In genomic region chr11:64120951-64121569, GRCh38 we compare ENCODE assay signal across 12 cellular contexts. TPM values are rescaled to one million over a fixed set of nuclear protein-coding genes. Genes with fewer than 3 reads are reported as not detected.
DNase-seq lines count a peak whose midpoint lies in the region; ATAC-seq and TF ChIP-seq lines count a peak whose summit lies in the region.
"Had no signal": no experiment of that assay in that cellular context is flagged by ENCODE, and none has a peak within 500 bp of the region (broad histone marks: within the 10 kb centered on the region; RNA-seq: fewer than 3 reads in every experiment).

No MANE protein-coding gene starts in this region.

- POLR2A ChIA-PET in HEK293 (lab: Yijun Ruan, JAX) (no interaction called here), T-cell (lab: Charles Lee) (no interaction called here)

- H3K27ac ChIP-seq in HEK293 (ENCODE audit: extremely low read depth, low read depth, low read length): no peak overlapping the region

- TF ChIP-seq CTCF in HEK293 (tag by site-specific recombination; IDR thresholded peaks at IDR 0.05) (no peak), fibroblast of villous mesenchyme (IDR thresholded peaks at IDR 0.05; ENCODE audit: insufficient read depth, low read depth, low read length) (no peak)

- no peak for ATAC-seq in stimulated activated effector memory CD8-positive, alpha-beta T cell treated with anti-CD3 and anti-CD28 coated beads, Interleukin-12 subunit alpha, Interleukin-12 subunit beta, amount 100 ng/mL, for 72 hours
- ATAC-seq in T-cell (replicated peaks in 1 of 4) (no peak), HG02678 (IDR thresholded peaks at IDR 0.05; ENCODE audit: unreplicated experiment) (no peak)

- no peak overlapping the region for H3K4me3 Mint-ChIP-seq in stimulated activated effector memory CD8-positive, alpha-beta T cell treated with anti-CD3 and anti-CD28 coated beads, Interleukin-12 subunit alpha, Interleukin-12 subunit beta, amount 100 ng/mL, for 72 hours
- no peak overlapping the region for H3K4me3 Mint-ChIP-seq in T-cell
- H3K4me3 Mint-ChIP-seq: activated naive CD4-positive, alpha-beta T cell treated with anti-CD3 and anti-CD28 coated beads, Interleukin-2, amount 50 U/mL, for 24 hours; IgD-negative memory B cell; natural killer cell; T-helper 2 cell treated with Interferon-gamma antibody and Interleukin-4, amounts not matched to agents 5 μg/mL and 100 μg/mL, for 36 hours had no signal

- H3K27ac Mint-ChIP-seq in stimulated activated effector memory CD8-positive, alpha-beta T cell treated with anti-CD3 and anti-CD28 coated beads, Interleukin-12 subunit alpha, Interleukin-12 subunit beta, amount 100 ng/mL, for 72 hours: peak overlapping the region; percentile 20
- no peak overlapping the region for H3K27ac Mint-ChIP-seq in T-cell
- H3K27ac Mint-ChIP-seq: IgD-negative memory B cell; natural killer cell; T-helper 2 cell treated with Interferon-gamma antibody and Interleukin-4, amounts not matched to agents 5 μg/mL and 100 μg/mL, for 36 hours had no signal

- no peaks in the 10 kb centered on the region for H3K36me3 ChIP-seq in HEK293 (ENCODE audit: control insufficient read depth in 2 of 2, insufficient read depth in 1 of 2, low read length in 2 of 2)
- H3K36me3 ChIP-seq: HAP-1 had no signal

- peaks cover 3% of the 10 kb centered on the region; the same call in 1 of the 2 replicates for H3K4me1 ChIP-seq in HEK293 (ENCODE audit: control insufficient read depth, insufficient read depth, low read length)

- no peak overlapping the region for H3K4me3 ChIP-seq in HEK293 (ENCODE audit: low read depth, low read length)
- H3K4me3 ChIP-seq in fibroblast of villous mesenchyme (ENCODE audit: low read depth, low read length): no peak overlapping the region
- H3K4me3 ChIP-seq: HAP-1 had no signal

- CTCF ChIA-PET in HEK293 (lab: Yijun Ruan, JAX) (interaction anchor here (0.5 to 0.8 kb wide), 2 partner anchors 26 to 28 kb away, joined by 3 read pairs; no protein-coding TSS in a partner anchor), T-cell (lab: Charles Lee) (interaction anchor here in 1 of 2 donors (0.5 kb wide), 1 partner anchor 292 kb away, joined by 3 read pairs; no protein-coding TSS in a partner anchor)

- DNase-seq in NCI-H524 (lab: John Stamatoyannopoulos, UW) (peak; percentile 76 to 90), fibroblast of villous mesenchyme (ENCODE audit: low read depth) (peak; percentile 34), T-cell (no peak), middle frontal gyrus (ENCODE audit: extremely low spot score, low spot score) (no peak)
- no peak for DNase-seq in stimulated activated effector memory CD8-positive, alpha-beta T cell treated with anti-CD3 and anti-CD28 coated beads, Interleukin-12 subunit alpha, Interleukin-12 subunit beta, amount 100 ng/mL, for 72 hours (ENCODE audit: low spot score in 2 of 2)
- DNase-seq: natural killer cell had no signal

- no peaks in the 10 kb centered on the region for H3K9me3 ChIP-seq in HEK293 (ENCODE audit: control insufficient read depth, insufficient read depth, low read depth, low read length)
- H3K9me3 ChIP-seq: HAP-1 had no signal

- no peaks in the 10 kb centered on the region for H3K36me3 Mint-ChIP-seq in stimulated activated effector memory CD8-positive, alpha-beta T cell treated with anti-CD3 and anti-CD28 coated beads, Interleukin-12 subunit alpha, Interleukin-12 subunit beta, amount 100 ng/mL, for 72 hours
- H3K36me3 Mint-ChIP-seq in T-cell: no peaks in the 10 kb centered on the region
- H3K36me3 Mint-ChIP-seq: activated naive CD4-positive, alpha-beta T cell treated with anti-CD3 and anti-CD28 coated beads, Interleukin-2, amount 50 U/mL, for 24 hours; natural killer cell had no signal

- H3K4me1 Mint-ChIP-seq in stimulated activated effector memory CD8-positive, alpha-beta T cell treated with anti-CD3 and anti-CD28 coated beads, Interleukin-12 subunit alpha, Interleukin-12 subunit beta, amount 100 ng/mL, for 72 hours: peaks cover 7% of the 10 kb centered on the region
- H3K4me1 Mint-ChIP-seq in T-cell: peaks cover under 1 to 12% (median 4%) of the 10 kb centered on the region in 3 donors
- H3K4me1 Mint-ChIP-seq: activated naive CD4-positive, alpha-beta T cell treated with anti-CD3 and anti-CD28 coated beads, Interleukin-2, amount 50 U/mL, for 24 hours; IgD-negative memory B cell; natural killer cell had no signal

- no peaks in the 10 kb centered on the region for H3K27me3 Mint-ChIP-seq in T-cell
- H3K27me3 Mint-ChIP-seq: activated naive CD4-positive, alpha-beta T cell treated with anti-CD3 and anti-CD28 coated beads, Interleukin-2, amount 50 U/mL, for 24 hours had no signal

- H3K9me3 Mint-ChIP-seq in stimulated activated effector memory CD8-positive, alpha-beta T cell treated with anti-CD3 and anti-CD28 coated beads, Interleukin-12 subunit alpha, Interleukin-12 subunit beta, amount 100 ng/mL, for 72 hours: no peaks in the 10 kb centered on the region
- no peaks in the 10 kb centered on the region for H3K9me3 Mint-ChIP-seq in T-cell
- H3K9me3 Mint-ChIP-seq: activated naive CD4-positive, alpha-beta T cell treated with anti-CD3 and anti-CD28 coated beads, Interleukin-2, amount 50 U/mL, for 24 hours; IgD-negative memory B cell; natural killer cell; T-helper 2 cell treated with Interferon-gamma antibody and Interleukin-4, amounts not matched to agents 5 μg/mL and 100 μg/mL, for 36 hours had no signal

TF ChIP-seq in HEK293, 187 proteins besides CTCF, POLR2A, EP300 and RAD21:
- peak; percentile 25; the same call in 1 of the 2 replicates for TF ChIP-seq ZNF600 (tag by site-specific recombination; IDR thresholded peaks at IDR 0.05)
- TF ChIP-seq ZNF530 (tag by site-specific recombination; IDR thresholded peaks at IDR 0.05; ENCODE audit: low read depth): no peak
- TF ChIP-seq ZNF280C (tag by site-specific recombination; IDR thresholded peaks at IDR 0.05): no peak
- peak; percentile 53; the same call in 1 of the 2 replicates for TF ChIP-seq KLF1 (tag by site-specific recombination; IDR thresholded peaks at IDR 0.05)
- no peak for TF ChIP-seq ZNF341 (tag by site-specific recombination; IDR thresholded peaks at IDR 0.05; ENCODE audit: low read depth)
- TF ChIP-seq ZBTB20 (tag by site-specific recombination; IDR thresholded peaks at IDR 0.05): peak; percentile 85
- no peak for TF ChIP-seq WT1 (tag by site-specific recombination; IDR thresholded peaks at IDR 0.05)
- TF ChIP-seq ZNF335 (tag by site-specific recombination; conservative IDR thresholded peaks at IDR 0.05): peak; percentile 86
- TF ChIP-seq ZNF692 (tag by site-specific recombination; IDR thresholded peaks at IDR 0.05): 0 out of 2 replicates have a peak, but pooled peaks have one; percentile 27

RNA-seq across cellular contexts. Expression of gene MACROD1, which starts 44.9 kb away (rescaled TPM):
- total RNA-seq in fibroblast of villous mesenchyme (8.6 and 12.9 TPM in 2 replicates), T-cell (10 to 100 TPM in 3 of 5 donors, 1 to 10 TPM in 2; 6.0 to 14.8 (median 10.4) TPM)

Comparison
In these comparisons a context has a peak if more than half of its experiments do, and no peak if none do; other contexts are left out.
1. DNase-seq: peak in NCI-H524 (2 of 2) and fibroblast of villous mesenchyme (single experiment); none in stimulated activated effector memory CD8-positive, alpha-beta T cell treated with anti-CD3 and anti-CD28 coated beads, Interleukin-12 subunit alpha, Interleukin-12 subunit beta, amount 100 ng/mL, for 72 hours (0 of 2), T-cell (0 of 34) and middle frontal gyrus (single experiment).